7 cellular contexts compared by ENCODE assay signal in the genomic region with DNA sequence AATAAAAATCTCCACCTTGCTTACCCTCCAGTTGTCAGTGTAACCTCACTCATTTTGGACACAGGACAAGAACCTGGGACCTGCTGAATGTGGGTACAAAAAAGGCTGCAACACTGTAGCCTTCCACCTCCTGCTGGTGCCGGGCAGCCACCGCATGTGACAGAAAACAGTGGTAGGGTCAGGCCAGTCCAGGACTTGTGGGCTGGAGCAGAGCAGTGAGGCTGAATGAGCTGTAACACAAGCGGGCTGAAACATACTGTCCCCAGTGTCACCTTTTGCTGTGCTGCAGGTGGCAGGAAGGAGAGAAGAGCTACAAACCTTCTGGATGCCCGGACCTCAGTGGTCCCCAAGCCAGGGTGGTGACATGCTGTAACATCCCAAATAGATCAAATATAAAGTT.
"Had no signal": no experiment of that assay in that cellular context is flagged by ENCODE, and none has a peak within 500 bp of the region (broad histone marks: within the 10 kb centered on the region; RNA-seq: fewer than 3 reads in every experiment).

No MANE protein-coding gene starts in this region.

- H3K4me1 Mint-ChIP-seq: IgD-negative memory B cell had no signal

- H3K27me3 Mint-ChIP-seq: IgD-negative memory B cell had no signal

- ATAC-seq: GM23338, HepG2 had no signal

- H3K27ac Mint-ChIP-seq: GM23338, IgD-negative memory B cell had no signal

- H3K27ac ChIP-seq: HL-60 had no signal

- H3K4me3 ChIP-seq: GM23338 had no signal

- H3K36me3 Mint-ChIP-seq: IgD-negative memory B cell had no signal

- DNase-seq: H7, HCEC 1CT, KBM-7 had no signal

- H3K4me3 Mint-ChIP-seq: GM23338 had no signal
